Comparison of ENCODE assay signal across 26 cellular contexts in the genomic region with DNA sequence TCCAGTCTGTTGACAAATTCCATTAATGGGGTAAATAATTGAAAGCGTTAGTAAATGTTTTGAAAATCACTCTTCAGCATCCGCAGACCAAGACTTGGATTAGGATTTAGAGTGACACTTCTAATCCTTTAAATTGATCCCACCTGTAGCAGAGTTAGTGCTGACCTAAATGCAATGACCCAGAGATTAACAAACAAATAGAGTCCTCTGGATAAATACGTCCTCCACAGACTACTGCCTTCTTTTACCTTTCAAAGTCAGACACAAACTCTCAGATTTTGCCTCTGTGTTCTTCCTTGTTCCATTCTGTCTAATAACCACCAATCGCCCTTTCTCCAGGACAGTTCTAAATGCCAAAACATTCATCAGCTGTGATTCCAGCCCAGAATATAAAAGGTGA. TPM values are rescaled to one million over a fixed set of nuclear protein-coding genes. Genes with fewer than 3 reads are reported as not detected.
"Had no signal": no experiment of that assay in that cellular context is flagged by ENCODE, and none has a peak within 500 bp of the region (broad histone marks: within the 10 kb centered on the region; RNA-seq: fewer than 3 reads in every experiment).

Gene GUCY2F (minus strand): TSS at position 101 of the 400 bp plus-strand sequence. CDS start 6,150 bp downstream, outside the sequence.

- FAIRE-seq: colon, endometrium, islet of Langerhans, keratinocyte had no signal

- H3K9me3 Mint-ChIP-seq: dendritic cell treated with granulocyte-macrophage colony-stimulating factor and Interleukin-4, amounts not matched to agents 40 ng/mL and 50 ng/mL, for 4 days; effector memory CD8-positive, alpha-beta T cell; endodermal cell; naive thymus-derived CD4-positive, alpha-beta T cell had no signal

- H3K36me3 Mint-ChIP-seq: naive thymus-derived CD4-positive, alpha-beta T cell had no signal

- H3K27ac ChIP-seq: epithelial cell of prostate, esophagus squamous epithelium, gastrocnemius medialis, heart right ventricle, left lung, lower lobe of right lung had no signal

- H3K9me3 ChIP-seq: esophagus squamous epithelium, gastrocnemius medialis, heart right ventricle, left lung, lower lobe of right lung had no signal

- H3K27me3 Mint-ChIP-seq: dendritic cell treated with granulocyte-macrophage colony-stimulating factor and Interleukin-4, amounts not matched to agents 40 ng/mL and 50 ng/mL, for 4 days; effector memory CD8-positive, alpha-beta T cell had no signal

- H3K4me1 ChIP-seq: esophagus squamous epithelium, gastrocnemius medialis, heart right ventricle, left lung, lower lobe of right lung had no signal

- DNase-seq: cortex of kidney; effector CD8-positive, alpha-beta T cell; effector memory CD8-positive, alpha-beta T cell; endodermal cell; erythroblast; esophagus squamous epithelium; foreskin fibroblast; gastrocnemius medialis; glutamatergic neuron; head of caudate nucleus; heart right ventricle; hippocampal formation; left cardiac atrium; left lung; left ventricle myocardium superior; lower lobe of right lung; mesenchymal stem cell; midbrain; naive thymus-derived CD4-positive, alpha-beta T cell had no signal

- H3K4me3 ChIP-seq: esophagus squamous epithelium, gastrocnemius medialis, heart right ventricle, left lung, lower lobe of right lung had no signal

- H3K36me3 ChIP-seq: esophagus squamous epithelium, gastrocnemius medialis, heart right ventricle, left lung, lower lobe of right lung had no signal

- ATAC-seq: effector memory CD8-positive, alpha-beta T cell; esophagus mucosa; gastrocnemius medialis; heart right ventricle; left cardiac atrium; left lung; left ventricle myocardium superior; lower lobe of right lung; naive thymus-derived CD4-positive, alpha-beta T cell had no signal

- H3K4me3 Mint-ChIP-seq: dendritic cell treated with granulocyte-macrophage colony-stimulating factor and Interleukin-4, amounts not matched to agents 40 ng/mL and 50 ng/mL, for 4 days; effector memory CD8-positive, alpha-beta T cell; endodermal cell; naive thymus-derived CD4-positive, alpha-beta T cell had no signal

- H3K27ac Mint-ChIP-seq: dendritic cell treated with granulocyte-macrophage colony-stimulating factor and Interleukin-4, amounts not matched to agents 40 ng/mL and 50 ng/mL, for 4 days; effector memory CD8-positive, alpha-beta T cell; endodermal cell; naive thymus-derived CD4-positive, alpha-beta T cell had no signal

RNA-seq across cellular contexts. Expression of gene GUCY2F, which starts in this region (rescaled TPM):
- polyA plus RNA-seq: heart right ventricle; keratinocyte; naive thymus-derived CD4-positive, alpha-beta T cell had no signal
